ENCODE assay signal across 32 cellular contexts in the genomic region with DNA sequence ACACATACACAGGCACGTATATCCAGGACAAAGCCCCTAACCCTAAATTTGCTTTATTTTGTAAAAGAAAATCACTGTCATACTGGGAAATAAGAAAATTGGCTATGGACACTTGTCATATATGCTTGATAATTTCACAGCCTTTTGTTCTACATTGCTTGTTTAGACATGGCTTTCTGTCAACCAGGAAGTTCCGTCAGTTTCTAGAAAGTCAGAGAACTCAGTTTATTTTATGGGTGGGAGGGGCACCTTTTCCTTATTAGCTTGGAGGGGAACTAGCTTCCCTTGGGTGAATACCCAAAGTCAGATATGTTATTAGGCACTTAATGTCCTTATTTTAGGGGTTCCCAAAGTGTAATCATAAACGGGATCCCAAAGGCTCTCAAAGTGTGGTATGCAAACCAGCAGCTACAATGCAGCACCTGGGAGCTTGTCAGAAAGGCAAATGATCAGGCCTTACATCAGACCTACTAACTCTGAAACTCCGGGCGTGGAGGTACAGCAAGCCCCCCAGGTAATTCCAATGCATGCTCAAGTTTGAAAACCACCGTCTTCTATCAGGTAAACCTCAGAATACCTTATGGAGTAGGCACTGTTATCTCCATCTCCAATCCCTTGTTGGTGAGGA. TPM values are rescaled to one million over a fixed set of nuclear protein-coding genes. Genes with fewer than 3 reads are reported as not detected.
"Had no signal": no experiment of that assay in that cellular context is flagged by ENCODE, and none has a peak within 500 bp of the region (broad histone marks: within the 10 kb centered on the region; RNA-seq: fewer than 3 reads in every experiment).

No MANE protein-coding gene starts in this region.

- H3K27ac Mint-ChIP-seq: activated naive CD4-positive, alpha-beta T cell treated with anti-CD3 and anti-CD28 coated beads for 36 hours; activated naive CD8-positive, alpha-beta T cell treated with anti-CD3 and anti-CD28 coated beads for 36 hours; activated T-helper 1 cell treated with anti-CD3 and anti-CD28 coated beads, Interleukin-12 subunit alpha, Interleukin-12 subunit beta, Interleukin-2, Interleukin-4 antibody, amounts not matched to agents 30 ng/mL and 10 ng/mL and 1 ng/mL, durations not matched to agents 14 hours and 24 hours and 36 hours; nephron; stimulated activated effector memory CD8-positive, alpha-beta T cell treated with anti-CD3 and anti-CD28 coated beads, Interleukin-12 subunit alpha, Interleukin-12 subunit beta, amount 100 ng/mL, for 72 hours; stimulated activated naive CD8-positive, alpha-beta T cell treated with anti-CD3 and anti-CD28 coated beads, Interleukin-15, Interleukin-2, amounts not matched to agents 100 ng/mL and 50 ng/mL, for 24 hours; type B pancreatic cell had no signal

- H3K4me1 Mint-ChIP-seq: activated naive CD8-positive, alpha-beta T cell treated with anti-CD3 and anti-CD28 coated beads for 36 hours; nephron; stimulated activated effector memory CD8-positive, alpha-beta T cell treated with anti-CD3 and anti-CD28 coated beads, Interleukin-12 subunit alpha, Interleukin-12 subunit beta, amount 100 ng/mL, for 72 hours had no signal

- ATAC-seq: activated CD4-positive, CD25-positive, alpha-beta regulatory T cell treated with anti-CD3 and anti-CD28 coated beads, Interleukin-2, amount 50 U/mL, for 24 hours; left ventricle myocardium superior; right lobe of liver; stimulated activated effector memory CD8-positive, alpha-beta T cell treated with anti-CD3 and anti-CD28 coated beads, Interleukin-12 subunit alpha, Interleukin-12 subunit beta, amount 100 ng/mL, for 72 hours had no signal

- H3K27me3 Mint-ChIP-seq: activated naive CD8-positive, alpha-beta T cell treated with anti-CD3 and anti-CD28 coated beads for 36 hours; brain; stimulated activated naive CD8-positive, alpha-beta T cell treated with anti-CD3 and anti-CD28 coated beads, Interleukin-15, Interleukin-2, amounts not matched to agents 100 ng/mL and 50 ng/mL, for 24 hours had no signal

- DNase-seq: activated CD4-positive, alpha-beta T cell treated with anti-CD3 and anti-CD28 coated beads for 48 hours; activated CD4-positive, alpha-beta T cell treated with anti-CD3 and anti-CD28 coated beads, Interleukin-2, amount 50 U/mL, for 48 hours; activated CD8-positive, alpha-beta memory T cell treated with anti-CD3 and anti-CD28 coated beads, Interleukin-2, amount 50 U/mL, for 4 hours; activated effector memory CD4-positive, alpha-beta T cell treated with anti-CD3 and anti-CD28 coated beads, Interleukin-2, amount 50 U/mL, for 16 hours; activated naive CD4-positive, alpha-beta T cell treated with anti-CD3 and anti-CD28 coated beads for 36 hours; activated naive CD8-positive, alpha-beta T cell treated with anti-CD3 and anti-CD28 coated beads for 36 hours; activated T-cell treated with anti-CD3 and anti-CD28 coated beads, Interleukin-2, amount 50 U/mL, for 1 hour; adrenal gland; aorta; cerebellar nuclear complex; dorsolateral prefrontal cortex; effector memory CD4-positive, alpha-beta T cell; left ventricle myocardium superior; right lobe of liver; stimulated activated CD4-positive, alpha-beta T cell treated with anti-CD3 and anti-CD28 coated beads, Interleukin-12 subunit alpha, Interleukin-12 subunit beta, amount 100 ng/mL, for 4 hours; stimulated activated CD4-positive, alpha-beta T cell treated with anti-CD3 and anti-CD28 coated beads, Interleukin-4, amount 100 ng/mL, for 1 hour; uterus had no signal

- H3K27ac ChIP-seq: adrenal gland, cardiac muscle cell, coronary artery, dorsolateral prefrontal cortex, neutrophil, right lobe of liver, uterus had no signal

- H3K36me3 Mint-ChIP-seq: activated naive CD8-positive, alpha-beta T cell treated with anti-CD3 and anti-CD28 coated beads for 36 hours; brain; stimulated activated effector memory CD8-positive, alpha-beta T cell treated with anti-CD3 and anti-CD28 coated beads, Interleukin-12 subunit alpha, Interleukin-12 subunit beta, amount 100 ng/mL, for 72 hours; type B pancreatic cell had no signal

- H3K4me3 Mint-ChIP-seq: activated naive CD4-positive, alpha-beta T cell treated with anti-CD3 and anti-CD28 coated beads for 36 hours; activated naive CD8-positive, alpha-beta T cell treated with anti-CD3 and anti-CD28 coated beads for 36 hours; activated T-helper 1 cell treated with anti-CD3 and anti-CD28 coated beads, Interleukin-12 subunit alpha, Interleukin-12 subunit beta, Interleukin-2, Interleukin-4 antibody, amounts not matched to agents 30 ng/mL and 10 ng/mL and 1 ng/mL, durations not matched to agents 14 hours and 24 hours and 36 hours; brain; nephron; stimulated activated effector memory CD8-positive, alpha-beta T cell treated with anti-CD3 and anti-CD28 coated beads, Interleukin-12 subunit alpha, Interleukin-12 subunit beta, amount 100 ng/mL, for 72 hours; stimulated activated naive CD8-positive, alpha-beta T cell treated with anti-CD3 and anti-CD28 coated beads, Interleukin-15, Interleukin-2, amounts not matched to agents 100 ng/mL and 50 ng/mL, for 24 hours; type B pancreatic cell had no signal

- H3K9me3 Mint-ChIP-seq: activated naive CD4-positive, alpha-beta T cell treated with anti-CD3 and anti-CD28 coated beads for 36 hours; activated naive CD8-positive, alpha-beta T cell treated with anti-CD3 and anti-CD28 coated beads for 36 hours; activated T-helper 1 cell treated with anti-CD3 and anti-CD28 coated beads, Interleukin-12 subunit alpha, Interleukin-12 subunit beta, Interleukin-2, Interleukin-4 antibody, amounts not matched to agents 30 ng/mL and 10 ng/mL and 1 ng/mL, durations not matched to agents 14 hours and 24 hours and 36 hours; brain; nephron; stimulated activated naive CD8-positive, alpha-beta T cell treated with anti-CD3 and anti-CD28 coated beads, Interleukin-15, Interleukin-2, amounts not matched to agents 100 ng/mL and 50 ng/mL, for 24 hours; type B pancreatic cell had no signal

RNA-seq across cellular contexts. Expression of a gene that starts 50.1 kb away (rescaled TPM):
- total RNA-seq: activated CD8-positive, alpha-beta memory T cell treated with anti-CD3 and anti-CD28 coated beads for 36 hours; activated naive CD4-positive, alpha-beta T cell treated with anti-CD3 and anti-CD28 coated beads for 36 hours; activated naive CD8-positive, alpha-beta T cell treated with anti-CD3 and anti-CD28 coated beads for 36 hours; activated T-helper 1 cell treated with anti-CD3 and anti-CD28 coated beads, Interleukin-12 subunit alpha, Interleukin-12 subunit beta, Interleukin-2, Interleukin-4 antibody, amounts not matched to agents 30 ng/mL and 10 ng/mL and 1 ng/mL, durations not matched to agents 14 hours and 24 hours and 36 hours; epithelial cell of proximal tubule; lung microvascular endothelial cell; osteocyte; renal cortical epithelial cell had no signal
